21 cellular contexts compared by ENCODE assay signal in genomic region chr6:64861039-64861651, GRCh38.
"Had no signal": no experiment of that assay in that cellular context is flagged by ENCODE, and none has a peak within 500 bp of the region (broad histone marks: within the 10 kb centered on the region; RNA-seq: fewer than 3 reads in every experiment).

No MANE protein-coding gene starts in this region.

- H3K27me3 Mint-ChIP-seq: activated B cell treated with CpG ODN at 0.5 μM for 24 hours; activated CD4-positive, alpha-beta T cell treated with anti-CD3 and anti-CD28 coated beads, Interleukin-2, amount 10 ng/mL, durations not matched to agents 24 days and 14 days; activated CD8-positive, alpha-beta memory T cell treated with anti-CD3 and anti-CD28 coated beads, Interleukin-2, amount 10 ng/mL, durations not matched to agents 7 days and 5 days; activated naive CD8-positive, alpha-beta T cell treated with anti-CD3 and anti-CD28 coated beads for 36 hours; activated T-cell treated with anti-CD3 and anti-CD28 coated beads, Interleukin-2, amount 50 U/mL, for 24 hours; IgD-negative memory B cell; T-helper 17 cell had no signal

- H3K4me1 Mint-ChIP-seq: activated B cell treated with CpG ODN at 0.5 μM for 24 hours; activated CD4-positive, alpha-beta T cell treated with anti-CD3 and anti-CD28 coated beads, Interleukin-2, amount 10 ng/mL, durations not matched to agents 24 days and 14 days; activated CD8-positive, alpha-beta memory T cell treated with anti-CD3 and anti-CD28 coated beads, Interleukin-2, amount 10 ng/mL, durations not matched to agents 7 days and 5 days; activated naive CD8-positive, alpha-beta T cell treated with anti-CD3 and anti-CD28 coated beads for 36 hours; IgD-negative memory B cell; T-helper 17 cell had no signal

- H3K9me3 ChIP-seq: Peyer's patch had no signal

- H3K36me3 Mint-ChIP-seq: activated CD8-positive, alpha-beta memory T cell treated with anti-CD3 and anti-CD28 coated beads, Interleukin-2, amount 10 ng/mL, durations not matched to agents 7 days and 5 days; activated naive CD8-positive, alpha-beta T cell treated with anti-CD3 and anti-CD28 coated beads for 36 hours; IgD-negative memory B cell had no signal

- H3K4me3 ChIP-seq: Peyer's patch had no signal

- H3K27ac ChIP-seq: Peyer's patch, RWPE1 had no signal

- DNase-seq: activated B cell treated with CpG ODN at 0.5 μM for 24 hours; activated CD4-positive, alpha-beta T cell treated with anti-CD3 and anti-CD28 coated beads for 1 hour; activated CD4-positive, alpha-beta T cell treated with anti-CD3 and anti-CD28 coated beads, Interleukin-2, amount 10 ng/mL, durations not matched to agents 24 days and 14 days; activated CD4-positive, alpha-beta T cell treated with anti-CD3 and anti-CD28 coated beads, Interleukin-2, amount 50 U/mL, for 48 hours; activated CD8-positive, alpha-beta memory T cell treated with anti-CD3 and anti-CD28 coated beads, Interleukin-2, amount 10 ng/mL, durations not matched to agents 7 days and 5 days; activated naive CD4-positive, alpha-beta T cell treated with anti-CD3 and anti-CD28 coated beads for 36 hours; activated naive CD8-positive, alpha-beta T cell treated with anti-CD3 and anti-CD28 coated beads for 36 hours; activated T-cell treated with anti-CD3 and anti-CD28 coated beads, Interleukin-2, amount 50 U/mL, for 24 hours; KG1; NCI-H1092; NCI-H1417; NCI-H1694; NCI-H2029 treated with DMSO at 0.1 percent for 48 hours; NCI-H446; NCI-H524; Peyer's patch; SHP77 treated with DMSO at 0.1 percent for 48 hours; T-helper 17 cell; T-helper 9 cell had no signal

- ATAC-seq: activated CD8-positive, alpha-beta memory T cell treated with anti-CD3 and anti-CD28 coated beads, Interleukin-2, amount 10 ng/mL, durations not matched to agents 7 days and 5 days; T-helper 17 cell had no signal

- H3K4me1 ChIP-seq: Peyer's patch had no signal

- H3K4me3 Mint-ChIP-seq: activated B cell treated with CpG ODN at 0.5 μM for 24 hours; activated CD4-positive, alpha-beta T cell treated with anti-CD3 and anti-CD28 coated beads, Interleukin-2, amount 10 ng/mL, durations not matched to agents 24 days and 14 days; activated CD8-positive, alpha-beta memory T cell treated with anti-CD3 and anti-CD28 coated beads, Interleukin-2, amount 10 ng/mL, durations not matched to agents 7 days and 5 days; activated naive CD4-positive, alpha-beta T cell treated with anti-CD3 and anti-CD28 coated beads for 36 hours; activated naive CD8-positive, alpha-beta T cell treated with anti-CD3 and anti-CD28 coated beads for 36 hours; activated T-cell treated with anti-CD3 and anti-CD28 coated beads, Interleukin-2, amount 50 U/mL, for 24 hours; IgD-negative memory B cell; T-helper 17 cell had no signal

- H3K36me3 ChIP-seq: Peyer's patch had no signal

- H3K27me3 ChIP-seq: Peyer's patch had no signal

- H3K27ac Mint-ChIP-seq: activated B cell treated with CpG ODN at 0.5 μM for 24 hours; activated CD4-positive, alpha-beta T cell treated with anti-CD3 and anti-CD28 coated beads, Interleukin-2, amount 10 ng/mL, durations not matched to agents 24 days and 14 days; activated CD8-positive, alpha-beta memory T cell treated with anti-CD3 and anti-CD28 coated beads, Interleukin-2, amount 10 ng/mL, durations not matched to agents 7 days and 5 days; activated naive CD4-positive, alpha-beta T cell treated with anti-CD3 and anti-CD28 coated beads for 36 hours; activated naive CD8-positive, alpha-beta T cell treated with anti-CD3 and anti-CD28 coated beads for 36 hours; activated T-cell treated with anti-CD3 and anti-CD28 coated beads, Interleukin-2, amount 50 U/mL, for 24 hours; IgD-negative memory B cell; T-helper 17 cell had no signal
